In the genomic region with DNA sequence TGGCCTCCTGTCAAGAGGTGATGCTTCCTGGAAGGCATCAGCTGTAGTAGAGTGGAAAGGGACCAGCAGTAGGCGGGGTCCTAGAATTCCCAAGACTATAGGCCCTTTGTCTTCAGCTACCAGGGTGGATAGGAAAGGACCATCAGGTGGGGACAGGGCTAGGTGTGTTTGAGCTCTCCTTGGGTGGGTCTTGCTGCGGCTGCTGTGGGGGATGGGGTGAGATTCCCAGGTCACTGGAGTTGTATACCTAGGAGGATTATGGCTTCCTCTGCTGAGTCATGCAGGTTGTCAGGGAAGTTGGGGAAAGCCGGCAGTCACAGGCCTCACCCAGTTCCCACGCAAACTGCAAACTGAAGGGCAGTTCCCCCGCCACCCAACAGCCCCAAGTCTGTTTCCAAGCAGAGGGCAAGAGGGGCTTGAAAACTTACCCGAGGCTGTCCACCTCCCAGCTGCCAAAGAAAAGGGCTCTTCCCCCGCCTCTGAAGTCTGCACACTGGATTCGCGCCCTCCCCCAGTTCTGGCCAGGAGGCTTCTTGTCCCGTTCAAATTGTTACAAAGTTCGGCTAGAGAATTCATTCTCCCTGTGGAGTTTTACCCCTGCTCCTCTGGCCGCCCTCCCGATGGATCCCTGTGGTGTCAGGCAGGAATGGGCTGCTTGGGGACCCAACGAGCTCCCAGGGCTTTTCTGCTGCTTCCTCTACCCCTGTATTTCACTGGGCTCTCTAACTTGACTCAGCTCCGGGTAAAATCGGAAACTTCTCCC, we compare ENCODE assay signal across 16 cellular contexts. TPM values are rescaled to one million over a fixed set of nuclear protein-coding genes. Genes with fewer than 3 reads are reported as not detected.
"Had no signal": no experiment of that assay in that cellular context is flagged by ENCODE, and none has a peak within 500 bp of the region (broad histone marks: within the 10 kb centered on the region; RNA-seq: fewer than 3 reads in every experiment).

No MANE protein-coding gene starts in this region.

- H3K36me3 ChIP-seq: neural progenitor cell, ovary, spleen had no signal

- H3K4me1 ChIP-seq: spleen had no signal

- H3K4me3 ChIP-seq: dorsolateral prefrontal cortex, neural progenitor cell, ovary, spleen had no signal

- DNase-seq: activated CD4-positive, alpha-beta T cell treated with anti-CD3 and anti-CD28 coated beads for 48 hours; activated CD8-positive, alpha-beta memory T cell treated with anti-CD3 and anti-CD28 coated beads, Interleukin-2, amount 50 U/mL, for 48 hours; activated naive CD4-positive, alpha-beta T cell treated with Interleukin-2 at 50 U/mL for 16 hours; aorta; dorsolateral prefrontal cortex; foreskin fibroblast; glutamatergic neuron; hypothalamus; kidney glomerular epithelial cell; ovary; spleen; stimulated activated naive CD8-positive, alpha-beta T cell treated with anti-CD3 and anti-CD28 coated beads, Interleukin-15, amount 100 ng/mL, for 72 hours; T-helper 2 cell had no signal

- ATAC-seq: sciatic nerve; stimulated activated naive CD8-positive, alpha-beta T cell treated with anti-CD3 and anti-CD28 coated beads, Interleukin-15, amount 100 ng/mL, for 72 hours; WTC11 had no signal

- H3K9me3 ChIP-seq: ovary, spleen had no signal

- H3K9ac ChIP-seq: neural progenitor cell had no signal

- H3K27me3 ChIP-seq: dorsolateral prefrontal cortex, neural progenitor cell, ovary, spleen had no signal

- H3K27ac ChIP-seq: dorsolateral prefrontal cortex, neural progenitor cell, ovary, spleen had no signal

RNA-seq across cellular contexts. Expression of a gene that starts 23.0 kb away (rescaled TPM):
- total RNA-seq: WTC11 had no signal
